9 cellular contexts compared by ENCODE assay signal in genomic region chr17:48609754-48610281, GRCh38. TPM values are rescaled to one million over a fixed set of nuclear protein-coding genes. Genes with fewer than 3 reads are reported as not detected.
DNase-seq lines count a peak whose midpoint lies in the region; ATAC-seq and TF ChIP-seq lines count a peak whose summit lies in the region.
"Had no signal": no experiment of that assay in that cellular context is flagged by ENCODE, and none has a peak within 500 bp of the region (broad histone marks: within the 10 kb centered on the region; RNA-seq: fewer than 3 reads in every experiment).

No MANE protein-coding gene starts in this region.

- peaks cover 5% of the 10 kb centered on the region for H3F3A ChIP-seq in smooth muscle cell (ENCODE audit: low read depth)

- 5% methylated on average over 13 of the region's 15 CpGs for WGBS in smooth muscle cell (ENCODE audit: low lambda C conversion rate)

- no peak for TF ChIP-seq CTCF in fibroblast of mammary gland (conservative IDR thresholded peaks at IDR 0.05; ENCODE audit: control insufficient read depth, insufficient read depth, low read depth, low read length)
- TF ChIP-seq CTCF in smooth muscle cell (IDR thresholded peaks at IDR 0.05; ENCODE audit: borderline replicate concordance, insufficient read depth, poor library complexity, severe bottlenecking), result no peak
- TF ChIP-seq CTCF in BE2C (IDR thresholded peaks at IDR 0.05; ENCODE audit: low read depth, low read length), result no peak

- peaks cover 7% of the 10 kb centered on the region for H3K4me1 ChIP-seq in smooth muscle cell (ENCODE audit: low read depth)
- H3K4me1 ChIP-seq in BE2C, result no peaks in the 10 kb centered on the region

- peak overlapping the region; percentile 98 for H3K4me2 ChIP-seq in smooth muscle cell

- H3K9me3 ChIP-seq in smooth muscle cell (replicated peaks; ENCODE audit: low read depth) (no peaks in the 10 kb centered on the region), BE2C (no peaks in the 10 kb centered on the region)

- H3K4me3 ChIP-seq in fibroblast of mammary gland (ENCODE audit: control insufficient read depth, low read depth, low read length) (peak overlapping the region; percentile 72), smooth muscle cell (peak overlapping the region; percentile 69), BE2C (ENCODE audit: low read depth, low read length) (no peak overlapping the region)

- peak in 2 of 3 experiments; percentile 75 to 83 for DNase-seq in NCI-H1417 (lab: John Stamatoyannopoulos, UW)
- DNase-seq in NCI-H1417 treated with DMSO at 0.1 percent for 48 hours (lab: John Stamatoyannopoulos, UW), result no peak
- peak; percentile 33 for DNase-seq in RKO (ENCODE audit: low spot score)
- DNase-seq in fibroblast of mammary gland (ENCODE audit: low read depth), result no peak
- DNase-seq in smooth muscle cell (lab: John Stamatoyannopoulos, UW; ENCODE audit: unreplicated experiment), result no peak
- no peak for DNase-seq in SKM-1 (lab: John Stamatoyannopoulos, UW; ENCODE audit: unreplicated experiment)
- DNase-seq in BE2C, result no peak

- H4K20me1 ChIP-seq in smooth muscle cell (ENCODE audit: low read depth), result no peaks in the 10 kb centered on the region

- H3K27ac ChIP-seq in smooth muscle cell (ENCODE audit: low read depth), result peak overlapping the region; percentile 79

- ATAC-seq in GM18858 (IDR thresholded peaks at IDR 0.05; ENCODE audit: unreplicated experiment), result no peak

- peak overlapping the region; percentile 74 for H3K9ac ChIP-seq in smooth muscle cell (ENCODE audit: low read depth)

- H3K79me2 ChIP-seq in smooth muscle cell (ENCODE audit: low read depth), result peaks cover 69% of the 10 kb centered on the region

- no peaks in the 10 kb centered on the region for H3K36me3 ChIP-seq in smooth muscle cell (ENCODE audit: low read depth)
- no peaks in the 10 kb centered on the region for H3K36me3 ChIP-seq in BE2C

- peak overlapping the region; percentile 80 for H2AFZ ChIP-seq in smooth muscle cell (ENCODE audit: low read depth)

- peaks cover 11% of the 10 kb centered on the region for H3K27me3 ChIP-seq in smooth muscle cell (ENCODE audit: low read depth)
- peaks cover 95% of the 10 kb centered on the region for H3K27me3 ChIP-seq in BE2C

RNA-seq across cellular contexts. Expression of gene HOXB7, which starts 1.0 kb away (rescaled TPM):
- 13.7 and 16.1 TPM in 2 replicates for total RNA-seq in smooth muscle cell
- polyA plus RNA-seq in smooth muscle cell, result 29.7 and 33.4 TPM in 2 replicates
- not detected for polyA plus RNA-seq in BE2C (2012; ENCODE audit: insufficient read depth, insufficient read length, low read depth)

RNA-seq across cellular contexts. Expression of gene HOXB6, which starts 5.0 kb away (rescaled TPM):
- total RNA-seq in smooth muscle cell, result 6.3 and 7.2 TPM in 2 replicates
- 9.3 and 10.3 TPM in 2 replicates for polyA plus RNA-seq in smooth muscle cell
- polyA plus RNA-seq in BE2C (2012; ENCODE audit: insufficient read depth, insufficient read length, low read depth), result not detected

RNA-seq across cellular contexts. Expression of gene HOXB8, which starts 5.3 kb away (rescaled TPM):
- total RNA-seq in smooth muscle cell, result 2.0 and 3.8 TPM in 2 replicates
- 0.15 and 0.94 TPM in 2 replicates for polyA plus RNA-seq in smooth muscle cell
- not detected for polyA plus RNA-seq in BE2C (2012; ENCODE audit: insufficient read depth, insufficient read length, low read depth)

RNA-seq across cellular contexts. Expression of gene HOXB5, which starts 16.2 kb away (rescaled TPM):
- total RNA-seq in smooth muscle cell, result 0.49 and 0.94 TPM in 2 replicates
- polyA plus RNA-seq in smooth muscle cell, result 1.4 and 1.8 TPM in 2 replicates
- polyA plus RNA-seq in BE2C (2012; ENCODE audit: insufficient read depth, insufficient read length, low read depth), result not detected
- total RNA-seq: activated CD8-positive, alpha-beta memory T cell treated with anti-CD3 and anti-CD28 coated beads for 36 hours had no signal

RNA-seq across cellular contexts. Expression of gene HOXB9, which starts 16.3 kb away (rescaled TPM):
- 24.3 and 25.8 TPM in 2 replicates for total RNA-seq in smooth muscle cell
- polyA plus RNA-seq in smooth muscle cell, result 6.9 and 13.8 TPM in 2 replicates
- polyA plus RNA-seq in BE2C (2012; ENCODE audit: insufficient read depth, insufficient read length, low read depth), result not detected

Comparison
In these comparisons a context has a peak if more than half of its experiments do, and no peak if none do; other contexts are left out.
1. DNase-seq: peak in NCI-H1417 (2 of 3) and RKO (single experiment); none in NCI-H1417 treated with DMSO at 0.1 percent for 48 hours (single experiment), fibroblast of mammary gland (single experiment), smooth muscle cell (single experiment), SKM-1 (single experiment) and BE2C (single experiment).